11 cellular contexts compared by ENCODE assay signal in the genomic region with DNA sequence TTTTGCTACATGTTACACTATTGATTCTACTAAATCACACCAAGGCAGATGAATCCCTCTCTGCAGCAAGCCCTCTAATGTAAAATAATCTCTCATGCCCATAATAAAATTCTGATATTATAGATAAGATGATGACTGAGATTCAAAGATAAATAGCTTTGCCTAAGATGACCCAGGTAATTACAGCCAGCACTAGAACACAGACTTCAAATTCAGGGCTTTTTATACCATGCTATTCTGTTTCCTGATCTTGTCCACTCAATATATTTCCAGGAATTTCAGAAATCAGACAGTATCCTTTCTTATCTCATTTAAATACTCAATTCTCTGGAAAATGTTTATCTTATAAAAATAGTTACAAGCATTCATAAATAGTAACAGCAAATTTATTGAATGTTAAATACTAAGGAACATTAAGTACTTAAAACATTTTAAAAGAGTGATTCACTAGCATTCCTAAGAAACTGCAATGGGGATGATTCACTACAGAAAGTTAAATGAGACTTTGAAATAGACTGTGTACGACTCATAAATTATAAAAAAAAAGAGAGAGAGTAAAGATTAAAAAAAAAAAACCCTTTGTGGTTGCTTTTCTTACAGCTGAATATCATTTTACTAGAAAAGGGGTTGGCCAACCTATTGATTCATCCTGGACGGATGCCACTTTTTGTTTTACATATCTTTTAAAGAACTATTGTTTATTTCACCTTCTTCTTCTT. TPM values are rescaled to one million over a fixed set of nuclear protein-coding genes. Genes with fewer than 3 reads are reported as not detected.
DNase-seq lines count a peak whose midpoint lies in the region; ATAC-seq and TF ChIP-seq lines count a peak whose summit lies in the region.
"Had no signal": no experiment of that assay in that cellular context is flagged by ENCODE, and none has a peak within 500 bp of the region (broad histone marks: within the 10 kb centered on the region; RNA-seq: fewer than 3 reads in every experiment).

No MANE protein-coding gene starts in this region.

- peak overlapping the region; percentile 29 for H2BK5ac ChIP-seq in IMR-90 (ENCODE audit: low read depth, low read length, poor library complexity, severe bottlenecking)

- WGBS in IMR-90 (ENCODE audit: extremely low coverage in 2 of 2, insufficient read length in 1 of 2), 2 experiments, result no CpG with 5 or more reads among the region's 2 CpGs

- H4K8ac ChIP-seq in IMR-90 (ENCODE audit: low read depth in 2 of 2, low read length in 2 of 2), result peak overlapping the region; percentile 12 to 38; a peak in 1 of 4 replicates

- H3K4me3 ChIP-seq in IMR-90 (ENCODE audit: insufficient read depth, low read depth, low read length), result no peak overlapping the region
- no peak overlapping the region for H3K4me3 ChIP-seq in astrocyte of the spinal cord (ENCODE audit: low read depth, low read length)
- no peak overlapping the region for H3K4me3 ChIP-seq in muscle layer of colon (ENCODE audit: low read depth in 1 of 2, low read length in 2 of 2)
- H3K4me3 ChIP-seq: stomach had no signal

- TF ChIP-seq POLR2A in IMR-90 (IDR thresholded peaks at IDR 0.05; ENCODE audit: low read depth, low read length), result no peak

- H3K9ac ChIP-seq in IMR-90 (ENCODE audit: low read depth, low read length) (no peak overlapping the region), muscle layer of colon (ENCODE audit: low read length) (no peak overlapping the region)

- peak overlapping the region; percentile 6 for H3K18ac ChIP-seq in IMR-90 (ENCODE audit: low read depth, low read length)

- H3K4me1 ChIP-seq in IMR-90 (ENCODE audit: control insufficient read depth, insufficient read depth, low read length) (peaks cover 22% of the 10 kb centered on the region), muscle layer of colon (ENCODE audit: insufficient read depth, low read length) (peaks cover 31% of the 10 kb centered on the region)
- H3K4me1 ChIP-seq: stomach had no signal

- no peak for TF ChIP-seq RAD21 in IMR-90 (IDR thresholded peaks at IDR 0.05; ENCODE audit: low read length)

- peak overlapping the region; percentile 79 for H2BK120ac ChIP-seq in IMR-90 (ENCODE audit: low read depth, low read length)

- H3K9me1 ChIP-seq in IMR-90 (ENCODE audit: insufficient read depth, low read length), result peaks cover 12% of the 10 kb centered on the region

- H2AK5ac ChIP-seq in IMR-90 (ENCODE audit: low read depth, low read length), result peak overlapping the region; percentile 6; the same call in 1 of the 2 replicates

- in situ Hi-C loops in IMR-90 (cut with MboI; ENCODE audit: low sequenced_read_pairs), result no loop called here
- in situ Hi-C loops in astrocyte of the spinal cord (cut with HindIII; ENCODE audit: low sequenced_read_pairs), result no loop called here

- no TSS peak for BruUV-seq in IMR-90 (replicated peaks; lab: Mats Ljungman, UMichigan)

- peak overlapping the region; percentile 85; the same call in 1 of the 3 replicates for H2BK15ac ChIP-seq in IMR-90 (ENCODE audit: low read depth, low read length)

- H3K23ac ChIP-seq in IMR-90 (ENCODE audit: low read depth, low read length), result peak overlapping the region; percentile 3; the same call in 1 of the 2 replicates

- H4K20me1 ChIP-seq in IMR-90 (ENCODE audit: insufficient read depth, low read length), result no peaks in the 10 kb centered on the region

- H2AK9ac ChIP-seq in IMR-90 (replicated peaks; ENCODE audit: low read depth, low read length, poor library complexity), result no peak overlapping the region

- no peak overlapping the region for H4K5ac ChIP-seq in IMR-90 (ENCODE audit: low read depth, low read length)

- DNase-seq in AG09319 (ENCODE audit: extremely low read depth, low read depth) (peak; percentile 66), IMR-90 (peak; percentile 97), astrocyte of the spinal cord (ENCODE audit: low read depth, low spot score) (peak; percentile 95), SHP77 (lab: John Stamatoyannopoulos, UW) (no peak)
- no peak for DNase-seq in activated effector memory CD4-positive, alpha-beta T cell treated with anti-CD3 and anti-CD28 coated beads, Interleukin-2, amount 50 U/mL, for 16 hours
- DNase-seq: NCI-H187, stomach had no signal

- no peak for TF ChIP-seq CTCF in AG09319 (IDR thresholded peaks at IDR 0.05; ENCODE audit: low read depth, low read length)
- TF ChIP-seq CTCF in IMR-90 (conservative IDR thresholded peaks at IDR 0.05; ENCODE audit: low read depth, low read length), result no peak
- no peak for TF ChIP-seq CTCF in astrocyte of the spinal cord (IDR thresholded peaks at IDR 0.05; ENCODE audit: low read depth, low read length)

- peak overlapping the region; percentile 75; the same call in 1 of the 2 replicates for H4K91ac ChIP-seq in IMR-90 (ENCODE audit: insufficient read depth, low read depth, low read length)

- no peaks in the 10 kb centered on the region for H3K36me3 ChIP-seq in IMR-90 (ENCODE audit: control insufficient read depth, insufficient read depth, low read length)
- H3K36me3 ChIP-seq in muscle layer of colon (ENCODE audit: insufficient read depth, low read length), result no peaks in the 10 kb centered on the region
- H3K36me3 ChIP-seq: neutrophil, stomach had no signal

- H2AFZ ChIP-seq in IMR-90 (replicated peaks; ENCODE audit: low read length, poor library complexity), result no peak overlapping the region

- ATAC-seq in IMR-90 (ENCODE audit: low read depth), result peak; percentile 74
- ATAC-seq in GM18873 (IDR thresholded peaks at IDR 0.05; ENCODE audit: low FRiP score, unreplicated experiment), result no peak
- ATAC-seq in GM21737 (IDR thresholded peaks at IDR 0.05; ENCODE audit: unreplicated experiment), result no peak

- H3K9me3 ChIP-seq in IMR-90 (ENCODE audit: control insufficient read depth, insufficient read depth, low read length) (no peaks in the 10 kb centered on the region), muscle layer of colon (ENCODE audit: low read length) (no peaks in the 10 kb centered on the region)
- H3K9me3 ChIP-seq: neutrophil, stomach had no signal

- CTCF ChIA-PET in IMR-90 (lab: Yijun Ruan, JAX), result no interaction called here

- dilution Hi-C loops in IMR-90 (cut with HindIII; ENCODE audit: low sequenced_read_pairs, unreplicated experiment), result no loop called here

- H3K27ac ChIP-seq in IMR-90 (ENCODE audit: insufficient read depth, low read length) (peak overlapping the region; percentile 62; the same call in 1 of the 2 replicates), muscle layer of colon (ENCODE audit: low read depth, low read length) (peak overlapping the region; percentile 26)
- H3K27ac ChIP-seq: neutrophil, stomach had no signal

- intact Hi-C loops in IMR-90 (cut with micrococcal nuclease), result no loop called here

- peak overlapping the region; percentile 81 for H2BK20ac ChIP-seq in IMR-90 (ENCODE audit: low read depth, low read length)

- no peaks in the 10 kb centered on the region for H3K79me1 ChIP-seq in IMR-90 (ENCODE audit: low read depth in 1 of 2, low read length in 2 of 2)

- H3K14ac ChIP-seq in IMR-90 (replicated peaks; ENCODE audit: low read depth, low read length), result peak overlapping the region; percentile 13

- H3K4me2 ChIP-seq in IMR-90 (ENCODE audit: low read depth, low read length), result no peak overlapping the region

- H3K56ac ChIP-seq in IMR-90 (ENCODE audit: extremely low read depth, insufficient read depth, low read length), result peak overlapping the region; percentile 5; the same call in 1 of the 2 replicates

- H3K4ac ChIP-seq in IMR-90 (ENCODE audit: low read depth, low read length), result peak overlapping the region; percentile 62

- no peaks in the 10 kb centered on the region for H3K27me3 ChIP-seq in IMR-90 (ENCODE audit: control insufficient read depth, insufficient read depth, low read length)
- H3K27me3 ChIP-seq in muscle layer of colon (ENCODE audit: control insufficient read depth in 1 of 2, insufficient read depth in 2 of 2, low read length in 2 of 2), result no peaks in the 10 kb centered on the region
- H3K27me3 ChIP-seq: neutrophil, stomach had no signal

- POLR2A ChIA-PET in IMR-90 (lab: Charles Lee; ENCODE audit: unreplicated experiment), result no interaction called here

TF ChIP-seq in IMR-90, 13 proteins besides CTCF, POLR2A, EP300 and RAD21:
- TF ChIP-seq MAZ (IDR thresholded peaks at IDR 0.05; ENCODE audit: borderline replicate concordance, low read depth, low read length), result no peak
- no peak for TF ChIP-seq MAFK (IDR thresholded peaks at IDR 0.05; ENCODE audit: low read depth, low read length)
- TF ChIP-seq NFE2L2 (IDR thresholded peaks at IDR 0.05; ENCODE audit: low read depth, low read length), result no peak
- TF ChIP-seq, protein P1, sequence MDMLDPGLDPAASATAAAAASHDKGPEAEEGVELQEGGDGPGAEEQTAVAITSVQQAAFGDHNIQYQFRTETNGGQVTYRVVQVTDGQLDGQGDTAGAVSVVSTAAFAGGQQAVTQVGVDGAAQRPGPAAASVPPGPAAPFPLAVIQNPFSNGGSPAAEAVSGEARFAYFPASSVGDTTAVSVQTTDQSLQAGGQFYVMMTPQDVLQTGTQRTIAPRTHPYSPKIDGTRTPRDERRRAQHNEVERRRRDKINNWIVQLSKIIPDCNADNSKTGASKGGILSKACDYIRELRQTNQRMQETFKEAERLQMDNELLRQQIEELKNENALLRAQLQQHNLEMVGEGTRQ (IDR thresholded peaks at IDR 0.05; ENCODE audit: low read depth, low read length), result no peak
- TF ChIP-seq, protein P2, sequence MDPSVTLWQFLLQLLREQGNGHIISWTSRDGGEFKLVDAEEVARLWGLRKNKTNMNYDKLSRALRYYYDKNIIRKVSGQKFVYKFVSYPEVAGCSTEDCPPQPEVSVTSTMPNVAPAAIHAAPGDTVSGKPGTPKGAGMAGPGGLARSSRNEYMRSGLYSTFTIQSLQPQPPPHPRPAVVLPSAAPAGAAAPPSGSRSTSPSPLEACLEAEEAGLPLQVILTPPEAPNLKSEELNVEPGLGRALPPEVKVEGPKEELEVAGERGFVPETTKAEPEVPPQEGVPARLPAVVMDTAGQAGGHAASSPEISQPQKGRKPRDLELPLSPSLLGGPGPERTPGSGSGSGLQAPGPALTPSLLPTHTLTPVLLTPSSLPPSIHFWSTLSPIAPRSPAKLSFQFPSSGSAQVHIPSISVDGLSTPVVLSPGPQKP (IDR thresholded peaks at IDR 0.05; ENCODE audit: borderline replicate concordance, low read depth, low read length), result no peak
- no peak for TF ChIP-seq BHLHE40 (IDR thresholded peaks at IDR 0.05; ENCODE audit: low read depth, low read length)
- TF ChIP-seq MXI1 (IDR thresholded peaks at IDR 0.05; ENCODE audit: borderline replicate concordance, low read depth, low read length), result no peak
- TF ChIP-seq CEBPB (IDR thresholded peaks at IDR 0.05; ENCODE audit: low read depth, low read length), result peak; percentile 68; the same call in 1 of the 2 replicates
- peak; percentile 82 for TF ChIP-seq FOS (IDR thresholded peaks at IDR 0.05; ENCODE audit: low read depth, low read length)
- no peak for TF ChIP-seq CHD1 (IDR thresholded peaks at IDR 0.05; ENCODE audit: low read depth, low read length)
TF ChIP-seq in IMR-90: peak in this region for 2.

RNA-seq across cellular contexts. Expression of a gene that starts 45.8 kb away (rescaled TPM):
- total RNA-seq in IMR-90 (2012; rRNA removed), result not detected in 2 replicates
- not detected in 2 replicates for polyA plus RNA-seq in IMR-90 (2012; rRNA removed)
- not detected in 2 replicates for polyA plus RNA-seq in IMR-90 (2012; cell fraction: cytosol; rRNA removed)
- not detected in 2 replicates for polyA plus RNA-seq in IMR-90 (2012; cell fraction: nucleus; rRNA removed; ENCODE audit: low replicate concordance)
- total RNA-seq: stomach had no signal
- polyA plus RNA-seq: stomach had no signal

Comparison
In these comparisons a context has a peak if more than half of its experiments do, and no peak if none do; other contexts are left out.
1. DNase-seq: peak in AG09319 (single experiment), IMR-90 (single experiment) and astrocyte of the spinal cord (single experiment); none in SHP77 (0 of 2) and activated effector memory CD4-positive, alpha-beta T cell treated with anti-CD3 and anti-CD28 coated beads, Interleukin-2, amount 50 U/mL, for 16 hours (single experiment).